ENCODE assay signal across 9 cellular contexts in genomic region chr1:10835423-10836421, GRCh38. TPM values are rescaled to one million over a fixed set of nuclear protein-coding genes. Genes with fewer than 3 reads are reported as not detected.
DNase-seq lines count a peak whose midpoint lies in the region; ATAC-seq and TF ChIP-seq lines count a peak whose summit lies in the region.
"Had no signal": no experiment of that assay in that cellular context is flagged by ENCODE, and none has a peak within 500 bp of the region (broad histone marks: within the 10 kb centered on the region; RNA-seq: fewer than 3 reads in every experiment).

No MANE protein-coding gene starts in this region.

- H3K27me3 Mint-ChIP-seq in activated T-helper 1 cell treated with anti-CD3 and anti-CD28 coated beads, Interleukin-12 subunit alpha, Interleukin-12 subunit beta, Interleukin-2, Interleukin-4 antibody, amounts not matched to agents 30 ng/mL and 10 ng/mL and 1 ng/mL, durations not matched to agents 14 hours and 24 hours and 36 hours (ENCODE audit: insufficient read depth) = peaks cover 20% of the 10 kb centered on the region

- H3K9me3 ChIP-seq in adipocyte (ENCODE audit: control insufficient read depth, low read length) (no peaks in the 10 kb centered on the region), left lung (no peaks in the 10 kb centered on the region)

- no peak overlapping the region for H3K4me3 ChIP-seq in adipocyte (ENCODE audit: low read length)
- no peak overlapping the region for H3K4me3 ChIP-seq in left lung

- no peak overlapping the region for H3K27ac ChIP-seq in left lung

- no peak overlapping the region for H3K27ac Mint-ChIP-seq in activated T-helper 1 cell treated with anti-CD3 and anti-CD28 coated beads, Interleukin-12 subunit alpha, Interleukin-12 subunit beta, Interleukin-2, Interleukin-4 antibody, amounts not matched to agents 30 ng/mL and 10 ng/mL and 1 ng/mL, durations not matched to agents 14 hours and 24 hours and 36 hours

- H3K27me3 ChIP-seq in adipocyte (replicated peaks; ENCODE audit: control insufficient read depth, insufficient read depth, low read length) = peaks cover 70% of the 10 kb centered on the region
- H3K27me3 ChIP-seq in left lung = peaks cover 17 to 39% of the 10 kb centered on the region in 2 donors

- H3K4me3 Mint-ChIP-seq in activated T-helper 1 cell treated with anti-CD3 and anti-CD28 coated beads, Interleukin-12 subunit alpha, Interleukin-12 subunit beta, Interleukin-2, Interleukin-4 antibody, amounts not matched to agents 30 ng/mL and 10 ng/mL and 1 ng/mL, durations not matched to agents 14 hours and 24 hours and 36 hours = no peak overlapping the region
- H3K4me3 Mint-ChIP-seq: central memory CD8-positive, alpha-beta T cell had no signal

- ATAC-seq in left lung (peak; percentile 94), HG03469 (IDR thresholded peaks at IDR 0.05; ENCODE audit: unreplicated experiment) (no peak)

- no peaks in the 10 kb centered on the region for H3K36me3 Mint-ChIP-seq in activated T-helper 1 cell treated with anti-CD3 and anti-CD28 coated beads, Interleukin-12 subunit alpha, Interleukin-12 subunit beta, Interleukin-2, Interleukin-4 antibody, amounts not matched to agents 30 ng/mL and 10 ng/mL and 1 ng/mL, durations not matched to agents 14 hours and 24 hours and 36 hours (ENCODE audit: low read depth)

- H3K4me1 ChIP-seq in adipocyte (ENCODE audit: control insufficient read depth, insufficient read depth, low read length) = no peaks in the 10 kb centered on the region
- no peaks in the 10 kb centered on the region for H3K4me1 ChIP-seq in left lung

- H3K4me1 Mint-ChIP-seq in activated T-helper 1 cell treated with anti-CD3 and anti-CD28 coated beads, Interleukin-12 subunit alpha, Interleukin-12 subunit beta, Interleukin-2, Interleukin-4 antibody, amounts not matched to agents 30 ng/mL and 10 ng/mL and 1 ng/mL, durations not matched to agents 14 hours and 24 hours and 36 hours (ENCODE audit: low read depth) = no peaks in the 10 kb centered on the region

- H3K9ac ChIP-seq in adipocyte (ENCODE audit: low read length) = no peak overlapping the region

- H3K9me3 Mint-ChIP-seq in activated T-helper 1 cell treated with anti-CD3 and anti-CD28 coated beads, Interleukin-12 subunit alpha, Interleukin-12 subunit beta, Interleukin-2, Interleukin-4 antibody, amounts not matched to agents 30 ng/mL and 10 ng/mL and 1 ng/mL, durations not matched to agents 14 hours and 24 hours and 36 hours = peaks cover 4% of the 10 kb centered on the region
- H3K9me3 Mint-ChIP-seq: central memory CD8-positive, alpha-beta T cell had no signal

- intact Hi-C loops in left lung (cut with DNase I) = no loop called here
- intact Hi-C loops in activated T-helper 1 cell treated with anti-CD3 and anti-CD28 coated beads, Interleukin-12 subunit alpha, Interleukin-12 subunit beta, Interleukin-2, Interleukin-4 antibody, amounts not matched to agents 30 ng/mL and 10 ng/mL and 1 ng/mL, durations not matched to agents 14 hours and 24 hours and 36 hours (cut with micrococcal nuclease) = no loop called here

- peak; percentile 51 for DNase-seq in EH (ENCODE audit: low read depth)
- peak; percentile 56 for DNase-seq in NCI-H1694 (lab: John Stamatoyannopoulos, UW)
- peak; percentile 56 for DNase-seq in adipocyte (ENCODE audit: low read depth)
- peak; percentile 42 to 83 for DNase-seq in left lung
- DNase-seq in superior temporal gyrus (ENCODE audit: extremely low spot score) = no peak
- no peak for DNase-seq in cerebellar cortex (ENCODE audit: low spot score)
- DNase-seq in activated T-helper 1 cell treated with anti-CD3 and anti-CD28 coated beads, Interleukin-12 subunit alpha, Interleukin-12 subunit beta, Interleukin-2, Interleukin-4 antibody, amounts not matched to agents 30 ng/mL and 10 ng/mL and 1 ng/mL, durations not matched to agents 14 hours and 24 hours and 36 hours (ENCODE audit: low spot score) = no peak

- no peak for TF ChIP-seq CTCF in left lung (IDR thresholded peaks at IDR 0.05)

- H3K36me3 ChIP-seq in adipocyte (ENCODE audit: control insufficient read depth, insufficient read depth, low read length, severe bottlenecking) (no peaks in the 10 kb centered on the region), left lung (no peaks in the 10 kb centered on the region)

RNA-seq across cellular contexts. Expression of gene CASZ1, which starts 39.3 kb away (rescaled TPM):
- total RNA-seq in left lung = 10 to 100 TPM; 41.8 to 44.0 TPM
- 8.0 and 11.7 TPM in 2 replicates for total RNA-seq in activated T-helper 1 cell treated with anti-CD3 and anti-CD28 coated beads, Interleukin-12 subunit alpha, Interleukin-12 subunit beta, Interleukin-2, Interleukin-4 antibody, amounts not matched to agents 30 ng/mL and 10 ng/mL and 1 ng/mL, durations not matched to agents 14 hours and 24 hours and 36 hours

Comparison
In these comparisons a context has a peak if more than half of its experiments do, and no peak if none do; other contexts are left out.
1. DNase-seq: peak in EH (single experiment), NCI-H1694 (single experiment), adipocyte (single experiment) and left lung (2 of 2); none in superior temporal gyrus (single experiment), cerebellar cortex (single experiment) and activated T-helper 1 cell treated with anti-CD3 and anti-CD28 coated beads, Interleukin-12 subunit alpha, Interleukin-12 subunit beta, Interleukin-2, Interleukin-4 antibody, amounts not matched to agents 30 ng/mL and 10 ng/mL and 1 ng/mL, durations not matched to agents 14 hours and 24 hours and 36 hours (single experiment).